In genomic region chr12:102939059-102939458, GRCh38 we compare ENCODE assay signal across 8 cellular contexts. TPM values are rescaled to one million over a fixed set of nuclear protein-coding genes. Genes with fewer than 3 reads are reported as not detected.
"Had no signal": no experiment of that assay in that cellular context is flagged by ENCODE, and none has a peak within 500 bp of the region (broad histone marks: within the 10 kb centered on the region; RNA-seq: fewer than 3 reads in every experiment).

No MANE protein-coding gene starts in this region.

- H3K9me3 ChIP-seq: HAP-1 had no signal

- H3K4me3 ChIP-seq: GM23338, HAP-1 had no signal

- H3K4me3 Mint-ChIP-seq: GM23338, HFFc6 had no signal

- DNase-seq: H7, HFFc6, KBM-7 had no signal

- H3K4me1 ChIP-seq: HAP-1 had no signal

- H3K4me1 Mint-ChIP-seq: IgD-negative memory B cell had no signal

- H3K27ac Mint-ChIP-seq: GM23338, HFFc6, IgD-negative memory B cell had no signal

- H3K36me3 ChIP-seq: HAP-1 had no signal

RNA-seq across cellular contexts. Expression of gene ASCL1, which starts 18.4 kb away (rescaled TPM):
- total RNA-seq: GM23338, H4, HFFc6, HT-29 had no signal

RNA-seq across cellular contexts. Expression of gene PAH, which starts 22.0 kb away (rescaled TPM):
- total RNA-seq: HFFc6, HT-29 had no signal
